ENCODE assay signal across 9 cellular contexts in the genomic region with DNA sequence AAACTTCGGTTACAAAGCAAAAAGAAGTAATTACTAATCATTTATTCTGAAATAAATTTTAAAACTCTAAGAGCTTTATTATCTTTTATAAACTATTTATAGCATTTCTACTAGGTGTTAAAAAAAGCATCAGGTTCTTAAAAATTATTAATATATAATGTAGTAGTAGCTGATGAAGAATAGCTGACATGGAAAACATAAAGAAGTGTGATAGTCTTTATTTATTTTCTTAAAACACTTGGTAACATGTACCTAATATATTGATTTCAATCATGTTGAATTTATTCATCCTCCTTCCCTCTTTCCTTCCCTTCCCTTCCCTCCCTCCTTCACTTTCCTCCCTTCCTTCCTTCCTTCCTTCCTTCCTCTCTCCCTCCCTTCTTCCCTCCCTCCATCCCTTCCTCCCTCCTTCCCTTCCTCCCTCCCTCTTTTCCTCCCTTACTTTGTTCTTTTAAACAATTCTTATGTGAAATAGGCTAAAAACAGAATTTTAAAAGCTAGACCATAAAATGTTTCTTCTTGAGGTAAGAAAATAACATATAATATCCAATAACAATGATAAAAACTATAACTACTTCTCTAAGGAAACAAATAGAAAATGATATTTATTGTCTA.
"Had no signal": no experiment of that assay in that cellular context is flagged by ENCODE, and none has a peak within 500 bp of the region (broad histone marks: within the 10 kb centered on the region; RNA-seq: fewer than 3 reads in every experiment).

No MANE protein-coding gene starts in this region.

- DNase-seq: H9, HCEC 1CT, HFFc6, IMR-90, KBM-7 had no signal

- H2AFZ ChIP-seq: GM23338 had no signal

- H3K4me1 Mint-ChIP-seq: GM23338, H9 had no signal

- H3K4me2 ChIP-seq: GM23338 had no signal

- FAIRE-seq: H1, H54 had no signal

- H3K4me3 ChIP-seq: GM23338 had no signal

- H3K9me3 Mint-ChIP-seq: GM23338, H9 had no signal

- H3K4me3 Mint-ChIP-seq: GM23338, H9, HFFc6 had no signal

- H3K27ac ChIP-seq: HL-60 had no signal

- ATAC-seq: GM23338 had no signal
